Comparison of ENCODE assay signal across 1 cellular context in genomic region chr12:27785882-27786570, GRCh38.
TF ChIP-seq lines count a peak whose summit lies in the region.

No MANE protein-coding gene starts in this region.

TF ChIP-seq in SK-N-SH treated with all-trans-retinoic acid at 6 μM for 48 hours, 23 proteins besides CTCF, POLR2A, EP300 and RAD21 (continued from another document):
- TF ChIP-seq TOX (CRISPR knock-in tag; IDR thresholded peaks at IDR 0.05; ENCODE audit: borderline replicate concordance) = no peak
- TF ChIP-seq PATZ1 (CRISPR knock-in tag; IDR thresholded peaks at IDR 0.05; ENCODE audit: borderline replicate concordance) = no peak
- no peak for TF ChIP-seq ZNF70 (CRISPR knock-in tag; IDR thresholded peaks at IDR 0.05)
- TF ChIP-seq POU6F1 (CRISPR knock-in tag; IDR thresholded peaks at IDR 0.05; ENCODE audit: borderline replicate concordance, low read depth) = no peak
- no peak for TF ChIP-seq GLIS3 (CRISPR knock-in tag; IDR thresholded peaks at IDR 0.05)
- no peak for TF ChIP-seq CSDC2 (CRISPR knock-in tag; IDR thresholded peaks at IDR 0.05)
- no peak for TF ChIP-seq BACH2 (CRISPR knock-in tag; IDR thresholded peaks at IDR 0.05; ENCODE audit: borderline replicate concordance)
- TF ChIP-seq TSHZ2 (CRISPR knock-in tag; IDR thresholded peaks at IDR 0.05) = no peak
